In the genomic region with DNA sequence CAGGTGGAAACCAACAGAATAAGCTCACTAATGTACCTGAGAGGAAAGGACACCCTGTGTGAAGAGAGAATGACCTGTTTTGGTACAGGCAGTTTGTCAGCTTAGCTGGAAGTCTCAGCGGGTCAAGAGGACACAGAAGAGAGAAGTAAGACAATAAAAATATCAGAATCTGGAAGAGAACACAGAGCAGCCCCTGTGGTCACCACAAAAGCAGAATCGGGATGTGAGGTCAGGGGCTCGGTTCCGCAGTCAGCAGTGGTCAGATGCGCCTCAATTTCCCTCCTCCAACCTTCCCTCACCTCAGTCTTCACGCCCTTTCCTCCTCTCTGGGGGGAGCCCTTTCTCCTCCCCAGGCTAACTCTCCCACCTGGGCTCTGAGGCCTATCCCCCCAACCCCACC, we compare ENCODE assay signal across 1 cellular context.
TF ChIP-seq lines count a peak whose summit lies in the region.

No MANE protein-coding gene starts in this region.

TF ChIP-seq in IMR-90, 13 proteins besides CTCF, POLR2A, EP300 and RAD21 (continued from another document):
- TF ChIP-seq MXI1 (IDR thresholded peaks at IDR 0.05; ENCODE audit: borderline replicate concordance, low read depth, low read length): no peak
- TF ChIP-seq, protein P1, sequence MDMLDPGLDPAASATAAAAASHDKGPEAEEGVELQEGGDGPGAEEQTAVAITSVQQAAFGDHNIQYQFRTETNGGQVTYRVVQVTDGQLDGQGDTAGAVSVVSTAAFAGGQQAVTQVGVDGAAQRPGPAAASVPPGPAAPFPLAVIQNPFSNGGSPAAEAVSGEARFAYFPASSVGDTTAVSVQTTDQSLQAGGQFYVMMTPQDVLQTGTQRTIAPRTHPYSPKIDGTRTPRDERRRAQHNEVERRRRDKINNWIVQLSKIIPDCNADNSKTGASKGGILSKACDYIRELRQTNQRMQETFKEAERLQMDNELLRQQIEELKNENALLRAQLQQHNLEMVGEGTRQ (IDR thresholded peaks at IDR 0.05; ENCODE audit: low read depth, low read length): no peak
- TF ChIP-seq CEBPB (IDR thresholded peaks at IDR 0.05; ENCODE audit: low read depth, low read length): no peak
- TF ChIP-seq, protein P2, sequence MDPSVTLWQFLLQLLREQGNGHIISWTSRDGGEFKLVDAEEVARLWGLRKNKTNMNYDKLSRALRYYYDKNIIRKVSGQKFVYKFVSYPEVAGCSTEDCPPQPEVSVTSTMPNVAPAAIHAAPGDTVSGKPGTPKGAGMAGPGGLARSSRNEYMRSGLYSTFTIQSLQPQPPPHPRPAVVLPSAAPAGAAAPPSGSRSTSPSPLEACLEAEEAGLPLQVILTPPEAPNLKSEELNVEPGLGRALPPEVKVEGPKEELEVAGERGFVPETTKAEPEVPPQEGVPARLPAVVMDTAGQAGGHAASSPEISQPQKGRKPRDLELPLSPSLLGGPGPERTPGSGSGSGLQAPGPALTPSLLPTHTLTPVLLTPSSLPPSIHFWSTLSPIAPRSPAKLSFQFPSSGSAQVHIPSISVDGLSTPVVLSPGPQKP (IDR thresholded peaks at IDR 0.05; ENCODE audit: borderline replicate concordance, low read depth, low read length): no peak
- TF ChIP-seq RFX5 (IDR thresholded peaks at IDR 0.05; ENCODE audit: low read depth, low read length): no peak
- TF ChIP-seq RCOR1 (IDR thresholded peaks at IDR 0.05; ENCODE audit: insufficient replicate concordance, low read length): no peak
- TF ChIP-seq MAFK (IDR thresholded peaks at IDR 0.05; ENCODE audit: low read depth, low read length): no peak
- no peak for TF ChIP-seq SMC3 (IDR thresholded peaks at IDR 0.05; ENCODE audit: low read depth, low read length)
TF ChIP-seq in IMR-90: peak in this region for 0.
